In the genomic region with DNA sequence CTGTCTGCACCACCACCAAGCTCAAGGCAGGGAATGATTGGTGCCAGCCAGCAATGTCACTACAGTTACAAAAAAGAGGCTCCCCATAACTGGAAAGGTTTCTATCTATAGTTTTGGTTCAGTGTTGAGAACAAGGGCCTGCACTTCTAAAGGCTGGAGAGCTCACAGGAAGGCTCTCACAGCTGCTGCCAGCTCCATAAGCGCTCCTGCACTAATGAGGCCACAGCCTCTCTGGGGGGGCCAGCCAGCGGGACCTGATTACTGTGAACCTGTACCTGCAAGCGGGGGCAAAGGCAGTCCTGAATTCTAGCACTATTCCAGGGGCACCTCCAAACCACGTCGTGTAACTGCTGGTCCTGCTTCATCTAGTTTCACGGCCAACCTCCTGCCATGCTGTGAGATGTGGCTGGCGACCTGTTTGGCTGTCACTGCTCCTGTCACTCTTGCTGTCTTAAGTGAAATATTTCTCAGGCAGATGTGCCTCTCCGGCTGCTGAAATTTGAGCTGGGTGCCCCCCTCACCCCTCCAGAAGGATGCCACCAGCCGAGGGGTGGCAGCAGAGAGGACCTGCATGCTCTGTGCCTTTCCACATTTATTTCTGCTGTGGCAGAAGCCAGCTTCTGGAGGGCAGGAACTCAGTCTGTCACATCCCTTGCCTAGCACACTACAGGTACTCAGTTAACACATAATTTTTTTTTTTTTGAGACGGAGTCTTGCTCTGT, we compare ENCODE assay signal across 21 cellular contexts. TPM values are rescaled to one million over a fixed set of nuclear protein-coding genes. Genes with fewer than 3 reads are reported as not detected.
DNase-seq lines count a peak whose midpoint lies in the region; ATAC-seq and TF ChIP-seq lines count a peak whose summit lies in the region.
"Had no signal": no experiment of that assay in that cellular context is flagged by ENCODE, and none has a peak within 500 bp of the region (broad histone marks: within the 10 kb centered on the region; RNA-seq: fewer than 3 reads in every experiment).

No MANE protein-coding gene starts in this region.

- TF ChIP-seq EP300 in sigmoid colon (IDR thresholded peaks at IDR 0.05), result no peak

- H3K4me3 ChIP-seq in sigmoid colon, result no peak overlapping the region
- H3K4me3 ChIP-seq: Peyer's patch, smooth muscle cell had no signal

- H3K9me3 ChIP-seq in sigmoid colon, result no peaks in the 10 kb centered on the region
- H3K9me3 ChIP-seq: Peyer's patch had no signal

- no peaks in the 10 kb centered on the region for H3K27me3 ChIP-seq in sigmoid colon
- H3K27me3 ChIP-seq: Peyer's patch had no signal

- peak; percentile 40 for ATAC-seq in Right ventricle myocardium superior (ENCODE audit: poor library complexity)
- ATAC-seq: activated T-cell treated with anti-CD3 and anti-CD28 coated beads, Interleukin-2, amount 50 U/mL, for 4 hours; left lobe of liver; stimulated activated memory B cell treated with anti-CD40 and anti-IgM and Interleukin-4, amounts not matched to agents 10 μg/mL and 1 μg/mL and 100 μg/mL, for 72 hours had no signal

- DNase-seq in DMS 273 (lab: John Stamatoyannopoulos, UW; ENCODE audit: unreplicated experiment), result peak; percentile 62
- DNase-seq in DMS 273 treated with DMSO at 0.1 percent for 48 hours (lab: John Stamatoyannopoulos, UW), result no peak
- DNase-seq in NCI-H524 (lab: John Stamatoyannopoulos, UW), result peak; percentile 82 to 94
- peak; percentile 57 for DNase-seq in Right ventricle myocardium superior
- no peak for DNase-seq in sigmoid colon
- no peak for DNase-seq in activated CD4-positive, alpha-beta T cell treated with anti-CD3 and anti-CD28 coated beads, Interleukin-2, amount 50 U/mL, for 48 hours
- DNase-seq in AG08396 (ENCODE audit: low spot score), result no peak
- DNase-seq in activated gamma-delta T cell treated with Interleukin-2 at 50 U/mL for 16 hours, result no peak
- DNase-seq: activated CD4-positive, alpha-beta memory T cell treated with anti-CD3 and anti-CD28 coated beads for 36 hours; activated naive CD8-positive, alpha-beta T cell treated with anti-CD3 and anti-CD28 coated beads for 36 hours; activated T-cell treated with anti-CD3 and anti-CD28 coated beads, Interleukin-2, amount 50 U/mL, for 4 hours; effector CD8-positive, alpha-beta T cell; hippocampal formation; IMR-90; Peyer's patch; SW 1271 had no signal

- intact Hi-C loops in Right ventricle myocardium superior (cut with DNase I), result no loop called here
- intact Hi-C loops in sigmoid colon (cut with DNase I), result no loop called here

- H3K4me1 ChIP-seq in sigmoid colon, result peaks cover 0 to 61% (median 56%) of the 10 kb centered on the region in 4 donors
- H3K4me1 ChIP-seq: parathyroid adenoma had no signal

- 88 to 97% methylated on average over 10 of the region's 10 CpGs for WGBS in sigmoid colon, 2 donors

- no peak for TF ChIP-seq POLR2A in sigmoid colon (IDR thresholded peaks at IDR 0.05)

- H3K36me3 ChIP-seq in sigmoid colon, result peaks cover 0 to 9% (median 2%) of the 10 kb centered on the region in 4 donors

- TF ChIP-seq CTCF in sigmoid colon (IDR thresholded peaks at IDR 0.05), result no peak

- peak overlapping the region; percentile 11 to 77 (median 56) for H3K27ac ChIP-seq in sigmoid colon
- H3K27ac ChIP-seq: 22Rv1, parathyroid adenoma had no signal

RNA-seq across cellular contexts. Expression of a gene that starts 53.3 kb away (rescaled TPM):
- total RNA-seq in Right ventricle myocardium superior (22.4 TPM), sigmoid colon (10 to 100 TPM; 35.7 to 45.3 (median 40.5) TPM)
- 10 to 100 TPM; 23.4 to 28.4 (median 27.1) TPM for polyA plus RNA-seq in sigmoid colon

Comparison
In these comparisons a context has a peak if more than half of its experiments do, and no peak if none do; other contexts are left out.
1. DNase-seq: peak in DMS 273 (single experiment), NCI-H524 (2 of 2) and Right ventricle myocardium superior (single experiment); none in DMS 273 treated with DMSO at 0.1 percent for 48 hours (single experiment), sigmoid colon (single experiment), activated CD4-positive, alpha-beta T cell treated with anti-CD3 and anti-CD28 coated beads, Interleukin-2, amount 50 U/mL, for 48 hours (0 of 2), AG08396 (single experiment) and activated gamma-delta T cell treated with Interleukin-2 at 50 U/mL for 16 hours (single experiment).